ENCODE assay signal across 3 cellular contexts in the genomic region with DNA sequence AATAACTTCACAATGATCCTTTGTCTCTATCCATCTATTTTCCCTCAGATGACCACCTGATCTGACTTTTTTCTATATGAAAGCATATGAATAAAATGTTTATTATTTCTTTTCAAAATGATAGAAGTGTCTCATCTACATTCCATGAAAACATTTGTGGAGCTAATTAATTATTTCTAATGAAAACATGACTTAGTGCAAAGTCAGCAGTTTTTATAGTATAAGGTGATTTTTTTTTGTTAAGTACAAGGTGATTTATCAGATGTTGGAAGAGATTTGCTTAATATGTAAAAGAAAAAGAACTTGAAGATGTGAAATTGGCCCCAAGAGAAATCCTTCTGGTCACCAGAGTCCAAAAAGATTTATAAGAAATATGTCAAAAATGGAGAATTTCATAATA.
TF ChIP-seq lines count a peak whose summit lies in the region.

No MANE protein-coding gene starts in this region.

TF ChIP-seq in A549, 52 proteins besides CTCF, POLR2A, EP300 and RAD21:
- TF ChIP-seq KDM5A (IDR thresholded peaks at IDR 0.05) (no peak), MAFK (IDR thresholded peaks at IDR 0.05; ENCODE audit: partially characterized antibody) (peak; percentile 90)
TF ChIP-seq in A549: peak in this region for 1.

TF ChIP-seq in IMR-90, 13 proteins besides CTCF, POLR2A, EP300 and RAD21:
- TF ChIP-seq MAFK (IDR thresholded peaks at IDR 0.05; ENCODE audit: low read depth, low read length) (peak; percentile 98), NFE2L2 (IDR thresholded peaks at IDR 0.05; ENCODE audit: low read depth, low read length) (no peak)
- TF ChIP-seq, protein P1, sequence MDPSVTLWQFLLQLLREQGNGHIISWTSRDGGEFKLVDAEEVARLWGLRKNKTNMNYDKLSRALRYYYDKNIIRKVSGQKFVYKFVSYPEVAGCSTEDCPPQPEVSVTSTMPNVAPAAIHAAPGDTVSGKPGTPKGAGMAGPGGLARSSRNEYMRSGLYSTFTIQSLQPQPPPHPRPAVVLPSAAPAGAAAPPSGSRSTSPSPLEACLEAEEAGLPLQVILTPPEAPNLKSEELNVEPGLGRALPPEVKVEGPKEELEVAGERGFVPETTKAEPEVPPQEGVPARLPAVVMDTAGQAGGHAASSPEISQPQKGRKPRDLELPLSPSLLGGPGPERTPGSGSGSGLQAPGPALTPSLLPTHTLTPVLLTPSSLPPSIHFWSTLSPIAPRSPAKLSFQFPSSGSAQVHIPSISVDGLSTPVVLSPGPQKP (IDR thresholded peaks at IDR 0.05; ENCODE audit: borderline replicate concordance, low read depth, low read length): no peak

TF ChIP-seq in K562, 482 proteins besides CTCF, POLR2A, EP300 and RAD21:
- TF ChIP-seq ZNF239 (CRISPR knock-in tag; IDR thresholded peaks at IDR 0.05) (no peak), ZKSCAN1 (IDR thresholded peaks at IDR 0.05; ENCODE audit: low read depth, low read length) (no peak), MAFF (IDR thresholded peaks at IDR 0.05; ENCODE audit: low read length) (peak; percentile 95), ZNF316 (IDR thresholded peaks at IDR 0.05) (peak; percentile 96), C11orf30 (IDR thresholded peaks at IDR 0.05; ENCODE audit: low read depth) (peak; percentile 87), MAFK (IDR thresholded peaks at IDR 0.05; ENCODE audit: low read length) (peak; percentile 97), MAFG (tag; conservative IDR thresholded peaks at IDR 0.05) (peak; percentile 88), PTRF (tag; IDR thresholded peaks at IDR 0.05) (no peak), RHOXF2B (CRISPR knock-in tag; conservative IDR thresholded peaks at IDR 0.05) (no peak)
